ENCODE assay signal across 9 cellular contexts in genomic region chr4:183876268-183876934, GRCh38. TPM values are rescaled to one million over a fixed set of nuclear protein-coding genes. Genes with fewer than 3 reads are reported as not detected.
A peak's percentile ranks its signal among the peaks of the same experiment; 100 is the strongest.
DNase-seq lines count a peak whose midpoint lies in the region; ATAC-seq and TF ChIP-seq lines count a peak whose summit lies in the region.
"Had no signal": no experiment of that assay in that cellular context is flagged by ENCODE, and none has a peak within 500 bp of the region (broad histone marks: within the 10 kb centered on the region; RNA-seq: fewer than 3 reads in every experiment).

No MANE protein-coding gene starts in this region.

- H3K9me3 ChIP-seq in left ventricle myocardium inferior (replicated peaks), result no peaks in the 10 kb centered on the region
- H3K9me3 ChIP-seq in Karpas-422 (ENCODE audit: low read length), result no peaks in the 10 kb centered on the region
- H3K9me3 ChIP-seq: HAP-1 had no signal

- H3K9ac ChIP-seq in Karpas-422 (ENCODE audit: low read length), result no peak overlapping the region

- H3K4me3 ChIP-seq in left ventricle myocardium inferior (peak overlapping the region; percentile 66), skin epidermis (peak overlapping the region in 4 of 7 experiments; percentile 0 to 29 (median 12)), Karpas-422 (ENCODE audit: low read length) (no peak overlapping the region)
- H3K4me3 ChIP-seq: HAP-1 had no signal

- no peak overlapping the region for H3K4me2 ChIP-seq in Karpas-422 (ENCODE audit: low read depth, low read length, poor library complexity, severe bottlenecking)

- peaks cover 56% of the 10 kb centered on the region for H3K4me1 ChIP-seq in left ventricle myocardium inferior
- no peaks in the 10 kb centered on the region for H3K4me1 ChIP-seq in Karpas-422 (ENCODE audit: low read length)

- no peaks in the 10 kb centered on the region for H4K20me1 ChIP-seq in Karpas-422 (ENCODE audit: insufficient read depth, low read depth, low read length)

- no peaks in the 10 kb centered on the region for H3K9me2 ChIP-seq in Karpas-422 (replicated peaks; ENCODE audit: insufficient read depth, low read length)

- H2AFZ ChIP-seq in Karpas-422 (ENCODE audit: low read length), result no peak overlapping the region

- no peaks in the 10 kb centered on the region for H3K36me3 ChIP-seq in left ventricle myocardium inferior
- no peaks in the 10 kb centered on the region for H3K36me3 ChIP-seq in Karpas-422 (ENCODE audit: insufficient read depth, low read length)
- H3K36me3 ChIP-seq: HAP-1 had no signal

- DNase-seq in HK-2 (ENCODE audit: unreplicated experiment), result peak; percentile 79
- DNase-seq in T1000 (lab: John Stamatoyannopoulos, UW), result peak; percentile 75
- peak; percentile 83 for DNase-seq in left ventricle myocardium inferior
- DNase-seq in islet precursor cell, result no peak
- DNase-seq in Karpas-422, result no peak
- DNase-seq in cerebellar nuclear complex (lab: John Stamatoyannopoulos, UW), result no peak

- H3K27ac ChIP-seq in left ventricle myocardium inferior (replicated peaks) (peak overlapping the region; percentile 93), skin epidermis (peak overlapping the region in 9 of 21 experiments; percentile 2 to 71 (median 52)), Karpas-422 (ENCODE audit: low read length) (no peak overlapping the region)

- TF ChIP-seq CTCF in left ventricle myocardium inferior (IDR thresholded peaks at IDR 0.05; ENCODE audit: borderline replicate concordance), result no peak

- H3K79me2 ChIP-seq in Karpas-422 (ENCODE audit: low read length), result no peaks in the 10 kb centered on the region

- H3K27me3 ChIP-seq in left ventricle myocardium inferior (ENCODE audit: low read depth) (no peaks in the 10 kb centered on the region), Karpas-422 (ENCODE audit: low read length) (no peaks in the 10 kb centered on the region)

- intact Hi-C loops in left ventricle myocardium inferior (cut with micrococcal nuclease), result no loop called here

- ATAC-seq in GM18511 (IDR thresholded peaks at IDR 0.05; ENCODE audit: unreplicated experiment), result no peak

RNA-seq across cellular contexts. Expression of gene STOX2, which starts 28.7 kb away (rescaled TPM):
- total RNA-seq in left ventricle myocardium inferior, result 12.2 TPM
- not detected in 2 replicates for total RNA-seq in Karpas-422 (2014; rRNA removed; shearing (Covaris generic); ENCODE audit: low replicate concordance)

Comparison
In these comparisons a context has a peak if more than half of its experiments do, and no peak if none do; other contexts are left out.
1. DNase-seq: peak in HK-2 (single experiment), T1000 (single experiment) and left ventricle myocardium inferior (single experiment); none in islet precursor cell (single experiment), Karpas-422 (single experiment) and cerebellar nuclear complex (0 of 2).
2. RNA of gene STOX2, which starts 28.7 kb away (total RNA-seq): 12.2 TPM in left ventricle myocardium inferior (single experiment); not detected in Karpas-422; every median in the first group is over 10 times any median in the second.